20 cellular contexts compared by ENCODE assay signal in genomic region chr15:49664706-49665105, GRCh38. TPM values are rescaled to one million over a fixed set of nuclear protein-coding genes. Genes with fewer than 3 reads are reported as not detected.
DNase-seq lines count a peak whose midpoint lies in the region; ATAC-seq and TF ChIP-seq lines count a peak whose summit lies in the region.
"Had no signal": no experiment of that assay in that cellular context is flagged by ENCODE, and none has a peak within 500 bp of the region (broad histone marks: within the 10 kb centered on the region; RNA-seq: fewer than 3 reads in every experiment).

No MANE protein-coding gene starts in this region.

- in situ Hi-C loops in astrocyte of the spinal cord (cut with HindIII; ENCODE audit: low sequenced_read_pairs), result no loop called here
- in situ Hi-C loops in G401 (cut with HindIII; ENCODE audit: low sequenced_read_pairs), result no loop called here

- no peak for ATAC-seq in HG03025 (IDR thresholded peaks at IDR 0.05; ENCODE audit: low FRiP score, unreplicated experiment)
- ATAC-seq: A549; CD8-positive, alpha-beta T cell had no signal

- peak; percentile 58 for DNase-seq in HT1080 (ENCODE audit: low read depth)
- DNase-seq in LHCN-M2 (ENCODE audit: low read depth), result peak; percentile 7
- peak; percentile 17 for DNase-seq in astrocyte of the spinal cord (ENCODE audit: low read depth, low spot score)
- peak; percentile 30 for DNase-seq in myocyte (ENCODE audit: low read depth)
- no peak for DNase-seq in DMS153 (lab: John Stamatoyannopoulos, UW)
- DNase-seq in G401 (ENCODE audit: low spot score), result no peak
- no peak for DNase-seq in NCI-H2107 (lab: John Stamatoyannopoulos, UW)
- DNase-seq: AML-193; Caco-2; Calu3; CD4-positive, alpha-beta T cell; CD8-positive, alpha-beta T cell; DMS53; DMS79; DND-41; EL; GF-D8 had no signal

- TF ChIP-seq CTCF in astrocyte of the spinal cord (IDR thresholded peaks at IDR 0.05; ENCODE audit: low read depth, low read length), result no peak

- H3K4me3 ChIP-seq in astrocyte of the spinal cord (ENCODE audit: low read depth, low read length), result no peak overlapping the region
- H3K4me3 ChIP-seq: A549; BLaER1 treated with 17β-estradiol and CSF1 and Interleukin-3, amounts not matched to agents 10 nM and 100 nM had no signal

RNA-seq across cellular contexts. Expression of gene DTWD1, which starts 43.9 kb away (rescaled TPM):
- 26.0 and 31.5 TPM in 2 replicates for total RNA-seq in HT1080 (2014; rRNA removed; shearing (Covaris generic))
- 38.9 and 50.3 TPM in 2 replicates for polyA plus RNA-seq in HT1080 (2015; cell fraction: cytosol; rRNA removed)
- 55.5 and 62.2 TPM in 2 replicates for polyA plus RNA-seq in HT1080 (2015; cell fraction: nucleus; rRNA removed)
- total RNA-seq in LHCN-M2 (2014; rRNA removed), result 20.6 and 23.8 TPM in 2 replicates
- polyA plus RNA-seq in LHCN-M2 (2012), result 24.4 TPM
- 38.1 and 46.5 TPM in 2 replicates for total RNA-seq in myocyte
- 23.7 TPM for polyA plus RNA-seq in myocyte (2012)
- 18.7 and 28.2 TPM in 2 replicates for total RNA-seq in G401 (2014; rRNA removed; shearing (Covaris generic))

RNA-seq across cellular contexts. Expression of gene FAM227B, which starts 44.1 kb away (rescaled TPM):
- total RNA-seq in HT1080 (2014; rRNA removed; shearing (Covaris generic)), result 4.5 and 7.2 TPM in 2 replicates
- 7.5 and 8.5 TPM in 2 replicates for polyA plus RNA-seq in HT1080 (2015; cell fraction: cytosol; rRNA removed)
- polyA plus RNA-seq in HT1080 (2015; cell fraction: nucleus; rRNA removed), result 6.5 and 8.0 TPM in 2 replicates
- total RNA-seq in LHCN-M2 (2014; rRNA removed) (7.9 and 8.0 TPM in 2 replicates), myocyte (19.9 and 35.6 TPM in 2 replicates)
- 7.6 TPM for polyA plus RNA-seq in LHCN-M2 (2012)
- polyA plus RNA-seq in myocyte (2012), result 15.5 TPM
- 0.12 and 8.2 TPM in 2 replicates for total RNA-seq in G401 (2014; rRNA removed; shearing (Covaris generic))

Comparison
In these comparisons a context has a peak if more than half of its experiments do, and no peak if none do; other contexts are left out.
1. DNase-seq: peak in HT1080 (single experiment), LHCN-M2 (single experiment), astrocyte of the spinal cord (single experiment) and myocyte (single experiment); none in DMS153 (single experiment), G401 (single experiment) and NCI-H2107 (single experiment).